ENCODE assay signal across 1 cellular context in genomic region chr9:106953166-106953565, GRCh38.
TF ChIP-seq lines count a peak whose summit lies in the region.

No MANE protein-coding gene starts in this region.

TF ChIP-seq in A549, 52 proteins besides CTCF, POLR2A, EP300 and RAD21 (continued from another document):
- TF ChIP-seq FOXS1 (CRISPR knock-in tag; IDR thresholded peaks at IDR 0.05) (no peak), PHF8 (IDR thresholded peaks at IDR 0.05; ENCODE audit: borderline replicate concordance, low read depth) (no peak), MYC (IDR thresholded peaks at IDR 0.05; ENCODE audit: borderline replicate concordance, low read length) (no peak), HOXB5 (CRISPR knock-in tag; IDR thresholded peaks at IDR 0.05) (no peak), KDM1A (IDR thresholded peaks at IDR 0.05; ENCODE audit: low read depth) (no peak), HOXA7 (CRISPR knock-in tag; IDR thresholded peaks at IDR 0.05) (no peak), MAFK (IDR thresholded peaks at IDR 0.05; ENCODE audit: partially characterized antibody) (no peak), EHF (CRISPR knock-in tag; IDR thresholded peaks at IDR 0.05) (no peak), REST (IDR thresholded peaks at IDR 0.05) (no peak), TP53 (CRISPR knock-in tag; IDR thresholded peaks at IDR 0.05) (no peak), HDAC2 (IDR thresholded peaks at IDR 0.05) (no peak), ZC3H11A (IDR thresholded peaks at IDR 0.05) (no peak), CBX8 (IDR thresholded peaks at IDR 0.05) (no peak), GATA3 (IDR thresholded peaks at IDR 0.05; ENCODE audit: borderline replicate concordance) (no peak), PBX3 (IDR thresholded peaks at IDR 0.05) (no peak), CBX2 (IDR thresholded peaks at IDR 0.05; ENCODE audit: borderline replicate concordance, low read depth) (no peak), JUNB (IDR thresholded peaks at IDR 0.05) (peak; percentile 55; the same call in 1 of the 2 replicates), NFE2L2 (conservative IDR thresholded peaks at IDR 0.05; ENCODE audit: low read length) (no peak), HES2 (IDR thresholded peaks at IDR 0.05) (no peak)
- TF ChIP-seq, protein P1, sequence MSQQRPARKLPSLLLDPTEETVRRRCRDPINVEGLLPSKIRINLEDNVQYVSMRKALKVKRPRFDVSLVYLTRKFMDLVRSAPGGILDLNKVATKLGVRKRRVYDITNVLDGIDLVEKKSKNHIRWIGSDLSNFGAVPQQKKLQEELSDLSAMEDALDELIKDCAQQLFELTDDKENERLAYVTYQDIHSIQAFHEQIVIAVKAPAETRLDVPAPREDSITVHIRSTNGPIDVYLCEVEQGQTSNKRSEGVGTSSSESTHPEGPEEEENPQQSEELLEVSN (IDR thresholded peaks at IDR 0.05; ENCODE audit: borderline replicate concordance, low read depth), result no peak
